ENCODE assay signal across 8 cellular contexts in genomic region chr6:29964904-29965872, GRCh38. TPM values are rescaled to one million over a fixed set of nuclear protein-coding genes. Genes with fewer than 3 reads are reported as not detected.
DNase-seq lines count a peak whose midpoint lies in the region; ATAC-seq and TF ChIP-seq lines count a peak whose summit lies in the region.

No MANE protein-coding gene starts in this region.

- H3K4me3 Mint-ChIP-seq in activated T-helper 1 cell treated with anti-CD3 and anti-CD28 coated beads, Interleukin-12 subunit alpha, Interleukin-12 subunit beta, Interleukin-2, Interleukin-4 antibody, amounts not matched to agents 30 ng/mL and 10 ng/mL and 1 ng/mL, durations not matched to agents 14 hours and 24 hours and 36 hours: peak overlapping the region; percentile 92
- H3K4me3 Mint-ChIP-seq in naive thymus-derived CD8-positive, alpha-beta T cell: peak overlapping the region; percentile 66 to 93 (median 84)
- peak overlapping the region; percentile 86 to 98 for H3K4me3 Mint-ChIP-seq in stimulated activated naive CD8-positive, alpha-beta T cell treated with anti-CD3 and anti-CD28 coated beads, Interleukin-15, amount 100 ng/mL, for 72 hours

- H3K27ac ChIP-seq in Peyer's patch: peak overlapping the region; percentile 81 to 87 (median 86)

- peaks cover 6% of the 10 kb centered on the region for H3K36me3 Mint-ChIP-seq in activated T-helper 1 cell treated with anti-CD3 and anti-CD28 coated beads, Interleukin-12 subunit alpha, Interleukin-12 subunit beta, Interleukin-2, Interleukin-4 antibody, amounts not matched to agents 30 ng/mL and 10 ng/mL and 1 ng/mL, durations not matched to agents 14 hours and 24 hours and 36 hours (ENCODE audit: low read depth)
- no peaks in the 10 kb centered on the region for H3K36me3 Mint-ChIP-seq in naive thymus-derived CD8-positive, alpha-beta T cell

- H3K4me1 Mint-ChIP-seq in activated T-helper 1 cell treated with anti-CD3 and anti-CD28 coated beads, Interleukin-12 subunit alpha, Interleukin-12 subunit beta, Interleukin-2, Interleukin-4 antibody, amounts not matched to agents 30 ng/mL and 10 ng/mL and 1 ng/mL, durations not matched to agents 14 hours and 24 hours and 36 hours (ENCODE audit: low read depth): peaks cover 40% of the 10 kb centered on the region
- peaks cover 26 to 45% (median 42%) of the 10 kb centered on the region in 4 donors for H3K4me1 Mint-ChIP-seq in naive thymus-derived CD8-positive, alpha-beta T cell
- peaks cover 51% of the 10 kb centered on the region for H3K4me1 Mint-ChIP-seq in stimulated activated naive CD8-positive, alpha-beta T cell treated with anti-CD3 and anti-CD28 coated beads, Interleukin-15, amount 100 ng/mL, for 72 hours

- peak overlapping the region; percentile 97 for H3K27ac Mint-ChIP-seq in activated T-helper 1 cell treated with anti-CD3 and anti-CD28 coated beads, Interleukin-12 subunit alpha, Interleukin-12 subunit beta, Interleukin-2, Interleukin-4 antibody, amounts not matched to agents 30 ng/mL and 10 ng/mL and 1 ng/mL, durations not matched to agents 14 hours and 24 hours and 36 hours
- peak overlapping the region; percentile 60 to 98 (median 93) for H3K27ac Mint-ChIP-seq in naive thymus-derived CD8-positive, alpha-beta T cell
- peak overlapping the region; percentile 94 to 98 for H3K27ac Mint-ChIP-seq in stimulated activated naive CD8-positive, alpha-beta T cell treated with anti-CD3 and anti-CD28 coated beads, Interleukin-15, amount 100 ng/mL, for 72 hours

- H3K9me3 ChIP-seq in Peyer's patch: no peaks in the 10 kb centered on the region

- peak; percentile 95 for ATAC-seq in GM21619 (IDR thresholded peaks at IDR 0.05; ENCODE audit: unreplicated experiment)
- peak; percentile 91 to 96 for ATAC-seq in naive thymus-derived CD8-positive, alpha-beta T cell
- ATAC-seq in stimulated activated naive CD8-positive, alpha-beta T cell treated with anti-CD3 and anti-CD28 coated beads, Interleukin-15, amount 100 ng/mL, for 72 hours: peak; percentile 97

- H3K36me3 ChIP-seq in Peyer's patch: no peaks in the 10 kb centered on the region

- peak; percentile 67 to 74 for TF ChIP-seq POLR2A in Peyer's patch (IDR thresholded peaks at IDR 0.05)

- H3K4me1 ChIP-seq in Peyer's patch: peaks cover 3 to 39% (median 12%) of the 10 kb centered on the region in 4 donors

- H3K9me3 Mint-ChIP-seq in activated T-helper 1 cell treated with anti-CD3 and anti-CD28 coated beads, Interleukin-12 subunit alpha, Interleukin-12 subunit beta, Interleukin-2, Interleukin-4 antibody, amounts not matched to agents 30 ng/mL and 10 ng/mL and 1 ng/mL, durations not matched to agents 14 hours and 24 hours and 36 hours: no peaks in the 10 kb centered on the region
- no peaks in the 10 kb centered on the region for H3K9me3 Mint-ChIP-seq in naive thymus-derived CD8-positive, alpha-beta T cell
- no peaks in the 10 kb centered on the region for H3K9me3 Mint-ChIP-seq in stimulated activated naive CD8-positive, alpha-beta T cell treated with anti-CD3 and anti-CD28 coated beads, Interleukin-15, amount 100 ng/mL, for 72 hours

- no peaks in the 10 kb centered on the region for H3K27me3 ChIP-seq in Peyer's patch

- DNase-seq in DMS153 treated with DMSO at 0.1 percent for 48 hours (lab: John Stamatoyannopoulos, UW; ENCODE audit: unreplicated experiment) (peak; percentile 82), KBM-7 (peak; percentile 98), Peyer's patch (peak; percentile 77 to 95 (median 93)), fibroblast of gingiva (ENCODE audit: low read depth) (peak; percentile 78)
- DNase-seq in activated T-helper 1 cell treated with anti-CD3 and anti-CD28 coated beads, Interleukin-12 subunit alpha, Interleukin-12 subunit beta, Interleukin-2, Interleukin-4 antibody, amounts not matched to agents 30 ng/mL and 10 ng/mL and 1 ng/mL, durations not matched to agents 14 hours and 24 hours and 36 hours (ENCODE audit: low spot score): peak; percentile 76
- DNase-seq in naive thymus-derived CD8-positive, alpha-beta T cell: peak; percentile 47 to 89 (median 76)
- DNase-seq in stimulated activated naive CD8-positive, alpha-beta T cell treated with anti-CD3 and anti-CD28 coated beads, Interleukin-15, amount 100 ng/mL, for 72 hours: peak; percentile 69 to 82

- H3K27me3 Mint-ChIP-seq in activated T-helper 1 cell treated with anti-CD3 and anti-CD28 coated beads, Interleukin-12 subunit alpha, Interleukin-12 subunit beta, Interleukin-2, Interleukin-4 antibody, amounts not matched to agents 30 ng/mL and 10 ng/mL and 1 ng/mL, durations not matched to agents 14 hours and 24 hours and 36 hours (ENCODE audit: insufficient read depth): peaks cover 1% of the 10 kb centered on the region
- no peaks in the 10 kb centered on the region for H3K27me3 Mint-ChIP-seq in naive thymus-derived CD8-positive, alpha-beta T cell
- H3K27me3 Mint-ChIP-seq in stimulated activated naive CD8-positive, alpha-beta T cell treated with anti-CD3 and anti-CD28 coated beads, Interleukin-15, amount 100 ng/mL, for 72 hours: no peaks in the 10 kb centered on the region

- TF ChIP-seq CTCF in Peyer's patch (IDR thresholded peaks at IDR 0.05): peak in 2 of 6 experiments; percentile 3 to 13

- intact Hi-C loops in activated T-helper 1 cell treated with anti-CD3 and anti-CD28 coated beads, Interleukin-12 subunit alpha, Interleukin-12 subunit beta, Interleukin-2, Interleukin-4 antibody, amounts not matched to agents 30 ng/mL and 10 ng/mL and 1 ng/mL, durations not matched to agents 14 hours and 24 hours and 36 hours (cut with micrococcal nuclease): loop anchor here (1.0 to 5.0 kb wide), 6 partner anchors 11 to 207 kb away; partner anchors contain the start of genes HLA-A and PPP1R11

- peak overlapping the region; percentile 24 to 47 (median 30) for H3K4me3 ChIP-seq in Peyer's patch

- POLR2A ChIA-PET in naive thymus-derived CD8-positive, alpha-beta T cell (lab: Charles Lee): interaction anchor here (0.6 to 4.6 kb wide), 22 partner anchors 10 to 1806 kb away, joined by 3 to 68 read pairs (median 4); partner anchors contain the start of genes HLA-A, NCR3, POLR1H and PPP1R11

- in situ Hi-C loops in KBM-7 (cut with MboI; ENCODE audit: low pct_unique_long_range_greater_than_20kb, low sequenced_read_pairs): no loop called here

RNA-seq across cellular contexts. Expression of gene HLA-A, which starts 22.9 kb away (rescaled TPM):
- total RNA-seq in Peyer's patch: 1,000 to 10,000 TPM in 3 of 4 donors, 100 to 1,000 TPM in 1; 296 to 1,668 (median 1,428) TPM
- 1,482 and 1,503 TPM in 2 replicates for total RNA-seq in activated T-helper 1 cell treated with anti-CD3 and anti-CD28 coated beads, Interleukin-12 subunit alpha, Interleukin-12 subunit beta, Interleukin-2, Interleukin-4 antibody, amounts not matched to agents 30 ng/mL and 10 ng/mL and 1 ng/mL, durations not matched to agents 14 hours and 24 hours and 36 hours
- total RNA-seq in naive thymus-derived CD8-positive, alpha-beta T cell: 1,000 to 10,000 TPM; 2,087 to 2,115 TPM
- 1,000 to 10,000 TPM; 2,084 to 4,021 (median 2,635) TPM for polyA plus RNA-seq in naive thymus-derived CD8-positive, alpha-beta T cell

Comparison
In these comparisons a context has a peak if more than half of its experiments do, and no peak if none do; other contexts are left out.
1. Peak in every context shown above with its lines: DNase-seq, ATAC-seq, H3K4me3 ChIP-seq and H3K27ac ChIP-seq.